In the genomic region with DNA sequence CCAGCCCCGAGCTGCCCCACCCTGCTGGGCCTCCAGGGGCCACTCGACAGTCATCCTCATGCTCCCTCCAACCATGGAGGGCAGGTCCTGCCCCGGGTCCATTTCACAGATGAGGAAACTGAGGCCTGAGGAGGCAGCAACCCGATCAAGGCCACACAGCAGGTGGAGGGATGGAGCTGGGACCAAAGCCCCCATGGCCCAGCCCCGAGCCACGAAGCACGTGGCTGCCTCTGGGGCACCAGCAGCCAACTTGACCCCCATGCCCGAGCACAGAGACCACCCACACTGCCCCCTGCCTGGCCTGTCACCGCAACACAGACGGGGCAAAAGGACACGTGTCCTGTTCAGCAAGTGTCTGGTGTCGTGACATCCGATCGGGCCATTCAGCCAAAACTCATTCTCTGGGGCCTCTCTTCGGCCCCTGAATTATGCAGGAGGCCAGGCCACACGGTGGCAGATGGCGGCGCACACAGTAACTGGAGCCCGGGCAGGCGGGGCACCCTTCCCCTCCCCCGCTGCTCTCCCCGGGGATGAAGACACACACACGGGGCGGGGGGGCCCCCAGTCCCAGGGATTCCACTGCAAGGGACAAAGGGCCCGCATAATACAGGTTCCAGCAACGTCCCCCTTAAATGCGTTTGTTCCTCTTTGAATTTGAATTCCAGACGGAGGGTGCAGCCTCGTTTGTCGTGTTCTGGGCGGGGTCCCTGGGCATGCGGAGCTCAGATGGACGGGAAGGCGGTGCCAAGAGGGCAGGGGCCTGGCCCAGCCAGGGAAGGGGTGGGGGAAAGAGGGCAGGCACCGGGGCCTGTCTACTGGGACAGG, we compare ENCODE assay signal across 22 cellular contexts. TPM values are rescaled to one million over a fixed set of nuclear protein-coding genes. Genes with fewer than 3 reads are reported as not detected.
A peak's percentile ranks its signal among the peaks of the same experiment; 100 is the strongest.
DNase-seq lines count a peak whose midpoint lies in the region; ATAC-seq and TF ChIP-seq lines count a peak whose summit lies in the region.
"Had no signal": no experiment of that assay in that cellular context is flagged by ENCODE, and none has a peak within 500 bp of the region (broad histone marks: within the 10 kb centered on the region; RNA-seq: fewer than 3 reads in every experiment).

No MANE protein-coding gene starts in this region.

- H3K4me3 ChIP-seq in BLaER1 (no peak overlapping the region), H7 (ENCODE audit: insufficient read depth, low read depth, low read length) (no peak overlapping the region)
- no peak overlapping the region for H3K4me3 ChIP-seq in CD4-positive, alpha-beta memory T cell (ENCODE audit: low read length in 2 of 2)
- H3K4me3 ChIP-seq: colonic mucosa, SK-N-MC, skin epidermis, thoracic aorta had no signal

- no peak overlapping the region for H3K27ac ChIP-seq in BLaER1
- H3K27ac ChIP-seq in CD4-positive, alpha-beta memory T cell (ENCODE audit: low read depth, low read length) = no peak overlapping the region
- H3K27ac ChIP-seq: colonic mucosa, KMS-11, SK-N-MC, skin epidermis, thoracic aorta had no signal

- H3K27me3 Mint-ChIP-seq in nephron progenitor cell (ENCODE audit: low read depth, poor library complexity) = peaks cover 34% of the 10 kb centered on the region
- H3K27me3 Mint-ChIP-seq in CD4-positive, alpha-beta memory T cell = peaks cover 11 to 13% of the 10 kb centered on the region in 2 donors

- DNase-seq in H7 (peak; percentile 87), RPMI8226 (peak; percentile 41), nephron progenitor cell (peak; percentile 56), Kasumi-1 (lab: John Stamatoyannopoulos, UW) (no peak)
- no peak for DNase-seq in CD4-positive, alpha-beta memory T cell
- DNase-seq: activated CD4-positive, alpha-beta T cell treated with anti-CD3 and anti-CD28 coated beads, Interleukin-2, amount 50 U/mL, for 4 hours; activated gamma-delta T cell; CD8-positive, alpha-beta memory T cell; colonic mucosa; kidney glomerular epithelial cell; mesenchymal stem cell; naive thymus-derived CD8-positive, alpha-beta T cell; NCI-H1930; NCI-H774; stimulated activated naive CD4-positive, alpha-beta T cell had no signal

- H3K4me1 Mint-ChIP-seq in nephron progenitor cell = peaks cover 19% of the 10 kb centered on the region
- no peaks in the 10 kb centered on the region for H3K4me1 Mint-ChIP-seq in CD4-positive, alpha-beta memory T cell
- H3K4me1 Mint-ChIP-seq: CD8-positive, alpha-beta memory T cell; naive thymus-derived CD8-positive, alpha-beta T cell had no signal

- POLR2A ChIA-PET in CD4-positive, alpha-beta memory T cell (lab: Charles Lee; ENCODE audit: partially characterized antibody) = no interaction called here

- H3K36me3 Mint-ChIP-seq in nephron progenitor cell (ENCODE audit: low read depth) = no peaks in the 10 kb centered on the region
- no peaks in the 10 kb centered on the region for H3K36me3 Mint-ChIP-seq in CD4-positive, alpha-beta memory T cell
- H3K36me3 Mint-ChIP-seq: CD8-positive, alpha-beta memory T cell; naive thymus-derived CD8-positive, alpha-beta T cell had no signal

- no peak for TF ChIP-seq CTCF in nephron progenitor cell (IDR thresholded peaks at IDR 0.05)

- no peaks in the 10 kb centered on the region for H3K9me3 Mint-ChIP-seq in nephron progenitor cell
- H3K9me3 Mint-ChIP-seq in CD4-positive, alpha-beta memory T cell = no peaks in the 10 kb centered on the region
- H3K9me3 Mint-ChIP-seq: CD8-positive, alpha-beta memory T cell; naive thymus-derived CD8-positive, alpha-beta T cell had no signal

- H3K9ac ChIP-seq in BLaER1 = no peak overlapping the region
- H3K9ac ChIP-seq: KMS-11 had no signal

- H3K4me1 ChIP-seq in BLaER1 = peaks cover 26% of the 10 kb centered on the region
- H3K4me1 ChIP-seq in CD4-positive, alpha-beta memory T cell (ENCODE audit: insufficient read depth, low read length) = no peaks in the 10 kb centered on the region
- H3K4me1 ChIP-seq: colonic mucosa had no signal

- no peak overlapping the region for H3K27ac Mint-ChIP-seq in nephron progenitor cell
- H3K27ac Mint-ChIP-seq in CD4-positive, alpha-beta memory T cell = no peak overlapping the region
- H3K27ac Mint-ChIP-seq: CD8-positive, alpha-beta memory T cell; naive thymus-derived CD8-positive, alpha-beta T cell had no signal

- intact Hi-C loops in CD4-positive, alpha-beta memory T cell (cut with micrococcal nuclease) = no loop called here

- no peak overlapping the region for H3K4me3 Mint-ChIP-seq in nephron progenitor cell
- H3K4me3 Mint-ChIP-seq in CD4-positive, alpha-beta memory T cell = no peak overlapping the region
- H3K4me3 Mint-ChIP-seq: CD8-positive, alpha-beta memory T cell; naive thymus-derived CD8-positive, alpha-beta T cell had no signal

- H3K36me3 ChIP-seq in BLaER1 (no peaks in the 10 kb centered on the region), H7 (replicated peaks; ENCODE audit: control insufficient read depth, insufficient read depth, low read length) (no peaks in the 10 kb centered on the region)
- H3K36me3 ChIP-seq in CD4-positive, alpha-beta memory T cell (ENCODE audit: insufficient read depth, low read length) = no peaks in the 10 kb centered on the region
- H3K36me3 ChIP-seq: colonic mucosa, thoracic aorta had no signal

- H3K4me2 ChIP-seq in BLaER1 = 0 out of 2 replicates have a peak overlapping the region, but pooled peaks have one; percentile 1
- H3K4me2 ChIP-seq: KMS-11 had no signal

- no peaks in the 10 kb centered on the region for H4K20me1 ChIP-seq in BLaER1

- CTCF ChIA-PET in CD4-positive, alpha-beta memory T cell (lab: Charles Lee; ENCODE audit: partially characterized antibody) = no interaction called here

- no peak for ATAC-seq in HG03108 (IDR thresholded peaks at IDR 0.05; ENCODE audit: unreplicated experiment)
- ATAC-seq: naive thymus-derived CD8-positive, alpha-beta T cell had no signal

- H3K27me3 ChIP-seq in BLaER1 (no peaks in the 10 kb centered on the region), H7 (ENCODE audit: control insufficient read depth, insufficient read depth, low read length) (peaks cover 2% of the 10 kb centered on the region; the same call in 1 of the 2 replicates)
- H3K27me3 ChIP-seq in CD4-positive, alpha-beta memory T cell (ENCODE audit: insufficient read depth, low read length) = no peaks in the 10 kb centered on the region

- no peaks in the 10 kb centered on the region for H3K9me3 ChIP-seq in BLaER1
- no peaks in the 10 kb centered on the region for H3K9me3 ChIP-seq in CD4-positive, alpha-beta memory T cell (ENCODE audit: control insufficient read depth in 1 of 2, low read length in 2 of 2)
- H3K9me3 ChIP-seq: colonic mucosa, thoracic aorta had no signal

RNA-seq across cellular contexts. Expression of gene TMEM250, which starts 29.4 kb away (rescaled TPM):
- total RNA-seq in H7 (2014; rRNA removed; shearing (Covaris generic)) = 50.7 and 66.1 TPM in 2 replicates
- total RNA-seq in CD4-positive, alpha-beta memory T cell = 10 to 100 TPM; 52.1 to 55.8 TPM
- polyA plus RNA-seq in CD4-positive, alpha-beta memory T cell = 10 to 100 TPM; 46.7 to 67.3 TPM

RNA-seq across cellular contexts. Expression of gene NACC2, which starts 53.0 kb away (rescaled TPM):
- total RNA-seq in H7 (2014; rRNA removed; shearing (Covaris generic)) = 16.6 and 19.3 TPM in 2 replicates
- total RNA-seq in CD4-positive, alpha-beta memory T cell = 10 to 100 TPM; 11.5 to 12.2 TPM
- 1 to 10 TPM in 1 of 2 donors, under 1 TPM in 1; 0.58 to 2.6 TPM for polyA plus RNA-seq in CD4-positive, alpha-beta memory T cell

RNA-seq across cellular contexts. Expression of gene LHX3, which starts 56.8 kb away (rescaled TPM):
- 0.07 TPM in 1 of 2 replicates, not detected in the other for total RNA-seq in H7 (2014; rRNA removed; shearing (Covaris generic))
- not detected for total RNA-seq in CD4-positive, alpha-beta memory T cell
- polyA plus RNA-seq in CD4-positive, alpha-beta memory T cell = not detected
- total RNA-seq: CD8-positive, alpha-beta memory T cell; colonic mucosa; naive thymus-derived CD8-positive, alpha-beta T cell; T-helper 2 cell treated with Interferon-gamma antibody and Interleukin-4, amounts not matched to agents 100 ng/mL and 5 ng/mL, for 36 hours; thoracic aorta had no signal
- polyA plus RNA-seq: CD8-positive, alpha-beta memory T cell; naive thymus-derived CD8-positive, alpha-beta T cell had no signal

Comparison
In these comparisons a context has a peak if more than half of its experiments do, and no peak if none do; other contexts are left out.
1. DNase-seq: peak in H7 (single experiment), RPMI8226 (single experiment) and nephron progenitor cell (single experiment); none in CD4-positive, alpha-beta memory T cell (0 of 5) and Kasumi-1 (0 of 2).